Comparison of ENCODE assay signal across 8 cellular contexts in the genomic region with DNA sequence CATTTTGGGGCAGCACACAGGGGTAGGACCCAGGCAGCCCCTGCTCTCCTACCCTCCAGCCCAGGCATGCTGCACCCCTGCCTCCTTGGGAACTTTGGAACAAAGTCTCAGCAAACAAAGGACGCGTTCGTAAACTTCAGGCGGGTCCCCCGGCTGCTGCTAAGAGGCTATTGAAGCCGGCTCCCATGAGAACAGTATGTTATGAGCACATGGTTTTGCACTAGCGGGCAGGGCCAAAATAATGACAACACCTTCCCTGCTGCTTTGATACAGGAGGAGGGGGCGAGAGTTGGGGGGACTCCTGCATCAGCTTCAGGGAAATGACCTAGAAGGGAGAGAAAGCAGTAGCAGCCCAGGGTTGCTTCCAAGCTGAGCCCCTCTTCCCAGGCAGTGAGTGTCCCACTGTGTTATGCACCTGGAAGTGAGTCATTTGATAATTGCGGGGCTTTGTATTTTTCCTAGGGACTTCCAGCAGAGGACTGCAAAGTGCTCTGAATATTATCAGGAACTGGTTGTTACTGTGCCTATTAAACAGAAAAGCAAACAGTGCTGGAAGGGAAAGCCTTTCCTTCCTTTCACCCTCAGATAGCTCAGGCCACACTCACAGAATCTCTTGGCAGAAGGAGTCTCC. TPM values are rescaled to one million over a fixed set of nuclear protein-coding genes. Genes with fewer than 3 reads are reported as not detected.
DNase-seq lines count a peak whose midpoint lies in the region; ATAC-seq and TF ChIP-seq lines count a peak whose summit lies in the region.

No MANE protein-coding gene starts in this region.

- H3K27me3 ChIP-seq in ACC112 (ENCODE audit: insufficient read depth, low read length) (no peaks in the 10 kb centered on the region), MG63 (no peaks in the 10 kb centered on the region), breast epithelium (no peaks in the 10 kb centered on the region), right lobe of liver (no peaks in the 10 kb centered on the region), tibial nerve (no peaks in the 10 kb centered on the region)

- intact Hi-C loops in breast epithelium (cut with DNase I; ENCODE audit: low total_unique reads) = no loop called here
- intact Hi-C loops in right lobe of liver (cut with DNase I) = no loop called here

- peaks cover 86% of the 10 kb centered on the region for H3K79me2 ChIP-seq in ACC112 (ENCODE audit: control insufficient read depth, insufficient read depth, low read length, unreplicated experiment)

- H3K4me3 ChIP-seq in ACC112 (ENCODE audit: low read depth, low read length) = peak overlapping the region; percentile 55
- no peak overlapping the region for H3K4me3 ChIP-seq in MG63
- peak overlapping the region in 1 of 3 donors; percentile 34 for H3K4me3 ChIP-seq in breast epithelium
- H3K4me3 ChIP-seq in right lobe of liver = no peak overlapping the region
- H3K4me3 ChIP-seq in tibial nerve = peak overlapping the region in 1 of 4 donors; percentile 5

- peak in 1 of 2 donors; percentile 83 for TF ChIP-seq EP300 in tibial nerve (IDR thresholded peaks at IDR 0.05)

- 83% methylated on average over 5 of the region's 9 CpGs for WGBS in right lobe of liver (ENCODE audit: insufficient coverage, low coverage, low lambda C conversion rate, missing lambda C conversion rate)
- 6 to 21% methylated on average over 9 of the region's 9 CpGs for WGBS in tibial nerve, 2 donors

- H3K4me1 ChIP-seq in ACC112 (ENCODE audit: control insufficient read depth, insufficient read depth, low read length, unreplicated experiment) (peaks cover 97% of the 10 kb centered on the region), breast epithelium (peaks cover 34 to 36% of the 10 kb centered on the region in 2 donors), right lobe of liver (peaks cover 0 to 39% (median 0%) of the 10 kb centered on the region in 4 donors), tibial nerve (peaks cover 3 to 100% (median 97%) of the 10 kb centered on the region in 4 donors)

- no peak overlapping the region for H2AFZ ChIP-seq in ACC112 (ENCODE audit: low read length, unreplicated experiment)

- no peaks in the 10 kb centered on the region for H3K9me3 ChIP-seq in MG63
- H3K9me3 ChIP-seq in breast epithelium = no peaks in the 10 kb centered on the region
- no peaks in the 10 kb centered on the region for H3K9me3 ChIP-seq in right lobe of liver
- H3K9me3 ChIP-seq in tibial nerve = no peaks in the 10 kb centered on the region

- peak; percentile 33 to 65 (median 42) for ATAC-seq in right lobe of liver
- ATAC-seq in HG03108 (IDR thresholded peaks at IDR 0.05; ENCODE audit: unreplicated experiment) = no peak

- H3K27ac ChIP-seq in ACC112 (ENCODE audit: low read depth, low read length) = peak overlapping the region; percentile 100
- H3K27ac ChIP-seq in breast epithelium = peak overlapping the region; percentile 89 to 97
- peak overlapping the region; percentile 8 to 59 (median 19) for H3K27ac ChIP-seq in right lobe of liver
- peak overlapping the region; percentile 79 to 98 (median 92) for H3K27ac ChIP-seq in tibial nerve

- DNase-seq in MG63 = peak; percentile 46
- DNase-seq in breast epithelium (ENCODE audit: low spot score in 2 of 2) = peak in 1 of 2 donors; percentile 33
- DNase-seq in right lobe of liver = peak in 2 of 3 donors; percentile 22 to 42
- no peak for DNase-seq in tibial nerve (ENCODE audit: low spot score in 2 of 2)
- DNase-seq in activated CD4-positive, CD25-positive, alpha-beta regulatory T cell (lab: John Stamatoyannopoulos, UW) = no peak
- no peak for DNase-seq in activated T-cell treated with anti-CD3 and anti-CD28 coated beads, Interleukin-2, amount 50 U/mL, for 1 hour

- no peak for TF ChIP-seq POLR2A in breast epithelium (IDR thresholded peaks at IDR 0.05)
- peak; percentile 9 for TF ChIP-seq POLR2A in right lobe of liver (IDR thresholded peaks at IDR 0.05)
- no peak for TF ChIP-seq POLR2A in tibial nerve (IDR thresholded peaks at IDR 0.05)

- H3K36me3 ChIP-seq in ACC112 (ENCODE audit: insufficient read depth, low read length) (peaks cover 6% of the 10 kb centered on the region; the same call in 1 of the 2 replicates), MG63 (peaks cover 39% of the 10 kb centered on the region), breast epithelium (no peaks in the 10 kb centered on the region), right lobe of liver (no peaks in the 10 kb centered on the region), tibial nerve (no peaks in the 10 kb centered on the region)

- no peak for TF ChIP-seq CTCF in breast epithelium (IDR thresholded peaks at IDR 0.05)
- TF ChIP-seq CTCF in right lobe of liver (IDR thresholded peaks at IDR 0.05) = no peak
- no peak for TF ChIP-seq CTCF in tibial nerve (IDR thresholded peaks at IDR 0.05)

RNA-seq across cellular contexts. Expression of gene ITPRIP, which starts 6.9 kb away (rescaled TPM):
- 5.6 and 15.5 TPM in 2 replicates for total RNA-seq in MG63 (2014; rRNA removed; shearing (Covaris generic); ENCODE audit: low replicate concordance)
- 10 to 100 TPM; 12.0 to 35.4 (median 20.9) TPM for total RNA-seq in breast epithelium
- 1 to 10 TPM; 2.9 to 9.7 (median 7.7) TPM for total RNA-seq in right lobe of liver
- 10 to 100 TPM; 22.6 to 58.2 (median 39.9) TPM for total RNA-seq in tibial nerve

RNA-seq across cellular contexts. Expression of gene CFAP58, which starts 22.3 kb away (rescaled TPM):
- total RNA-seq in MG63 (2014; rRNA removed; shearing (Covaris generic); ENCODE audit: low replicate concordance) = 0.05 and 0.20 TPM in 2 replicates
- total RNA-seq in breast epithelium (under 1 TPM; 0.16 to 0.98 (median 0.88) TPM), right lobe of liver (1 to 10 TPM in 1 of 6 experiments, under 1 TPM in 3, not detected in 2; 0.10 to 2.9 (median 0.15) TPM), tibial nerve (under 1 TPM in 2 of 4 donors, not detected in 2; 0.20 to 0.21 TPM)

Comparison
In these comparisons a context has a peak if more than half of its experiments do, and no peak if none do; other contexts are left out.
1. H3K27ac ChIP-seq: peak in every context shown above with its lines; median percentile 100 in ACC112; 93 in breast epithelium; 92 in tibial nerve; 19 in right lobe of liver.
2. DNase-seq: peak in MG63 (single experiment) and right lobe of liver (2 of 3); none in tibial nerve (0 of 2), activated CD4-positive, CD25-positive, alpha-beta regulatory T cell (0 of 4) and activated T-cell treated with anti-CD3 and anti-CD28 coated beads, Interleukin-2, amount 50 U/mL, for 1 hour (single experiment).